ENCODE assay signal across 20 cellular contexts in the genomic region with DNA sequence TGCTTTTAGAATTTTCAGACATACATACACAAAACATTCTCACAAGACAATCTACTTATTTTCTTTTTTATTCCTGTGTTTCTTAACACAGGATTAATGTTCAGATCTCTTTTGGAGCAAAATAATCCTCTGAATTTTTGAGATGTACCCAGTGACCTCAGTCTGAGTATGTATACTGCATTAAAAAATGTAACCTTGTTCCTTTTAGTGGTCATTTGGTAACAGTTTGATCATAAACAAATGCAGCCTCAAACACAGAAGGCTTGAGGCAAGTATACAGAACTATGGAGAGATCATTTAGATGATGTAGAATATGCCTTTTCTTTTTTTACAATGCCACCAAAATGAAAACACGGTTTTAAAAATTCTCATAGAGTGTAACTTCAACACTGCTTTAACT. TPM values are rescaled to one million over a fixed set of nuclear protein-coding genes. Genes with fewer than 3 reads are reported as not detected.
DNase-seq lines count a peak whose midpoint lies in the region; ATAC-seq and TF ChIP-seq lines count a peak whose summit lies in the region.
"Had no signal": no experiment of that assay in that cellular context is flagged by ENCODE, and none has a peak within 500 bp of the region (broad histone marks: within the 10 kb centered on the region; RNA-seq: fewer than 3 reads in every experiment).

No MANE protein-coding gene starts in this region.

- TF ChIP-seq CTCF in WTC11 (IDR thresholded peaks at IDR 0.05) (no peak), fibroblast of villous mesenchyme (IDR thresholded peaks at IDR 0.05; ENCODE audit: insufficient read depth, low read depth, low read length) (no peak), RWPE1 (conservative IDR thresholded peaks at IDR 0.05; ENCODE audit: low read depth) (no peak), A673 (conservative IDR thresholded peaks at IDR 0.05; ENCODE audit: low read depth, low read length) (no peak)

- no peaks in the 10 kb centered on the region for H3K36me3 ChIP-seq in A673 (ENCODE audit: insufficient read depth, low read length, poor library complexity, severe bottlenecking)
- H3K36me3 ChIP-seq: HAP-1, right atrium auricular region had no signal

- no TSS peak for BruUV-seq in A673 (replicated peaks; lab: Mats Ljungman, UMichigan)

- H3K4me1 ChIP-seq in A673 (ENCODE audit: insufficient read depth, low read length, poor library complexity, severe bottlenecking): peaks cover 9% of the 10 kb centered on the region

- H3K4me1 Mint-ChIP-seq in activated naive CD8-positive, alpha-beta T cell (ENCODE audit: low read depth): peaks cover 82% of the 10 kb centered on the region
- peaks cover 89% of the 10 kb centered on the region for H3K4me1 Mint-ChIP-seq in activated naive CD8-positive, alpha-beta T cell treated with anti-CD3 and anti-CD28 coated beads, Interleukin-2, amount 50 U/mL, for 24 hours
- H3K4me1 Mint-ChIP-seq in WTC11: peaks cover 66% of the 10 kb centered on the region

- H3K4me3 ChIP-seq in fibroblast of villous mesenchyme (ENCODE audit: low read depth, low read length) (peak overlapping the region; percentile 87), A673 (ENCODE audit: low read depth, low read length, poor library complexity, severe bottlenecking) (no peak overlapping the region)
- H3K4me3 ChIP-seq: dorsolateral prefrontal cortex, HAP-1, right atrium auricular region had no signal

- ATAC-seq in activated naive CD8-positive, alpha-beta T cell treated with anti-CD3 and anti-CD28 coated beads, Interleukin-2, amount 50 U/mL, for 24 hours: no peak
- ATAC-seq in WTC11: no peak
- ATAC-seq: left cardiac atrium; stimulated activated naive CD8-positive, alpha-beta T cell treated with anti-CD3 and anti-CD28 coated beads, Interleukin-15, amount 100 ng/mL, for 72 hours had no signal

- no peaks in the 10 kb centered on the region for H3K27me3 ChIP-seq in A673 (replicated peaks; ENCODE audit: insufficient read depth, low read depth, low read length, poor library complexity)
- H3K27me3 ChIP-seq: dorsolateral prefrontal cortex, right atrium auricular region had no signal

- H3K36me3 Mint-ChIP-seq in activated naive CD8-positive, alpha-beta T cell: peaks cover 8% of the 10 kb centered on the region
- peaks cover 37% of the 10 kb centered on the region for H3K36me3 Mint-ChIP-seq in activated naive CD8-positive, alpha-beta T cell treated with anti-CD3 and anti-CD28 coated beads, Interleukin-2, amount 50 U/mL, for 24 hours (ENCODE audit: low read depth)
- no peaks in the 10 kb centered on the region for H3K36me3 Mint-ChIP-seq in WTC11

- H3K4me3 Mint-ChIP-seq in activated naive CD8-positive, alpha-beta T cell: peak overlapping the region; percentile 17
- H3K4me3 Mint-ChIP-seq in activated naive CD8-positive, alpha-beta T cell treated with anti-CD3 and anti-CD28 coated beads, Interleukin-2, amount 50 U/mL, for 24 hours: no peak overlapping the region
- no peak overlapping the region for H3K4me3 Mint-ChIP-seq in WTC11
- H3K4me3 Mint-ChIP-seq: activated naive CD4-positive, alpha-beta T cell treated with anti-CD3 and anti-CD28 coated beads, Interleukin-2, amount 10 ng/mL, durations not matched to agents 7 days and 5 days; type B pancreatic cell had no signal

- H3K27ac ChIP-seq in RWPE1 (no peak overlapping the region), A673 (ENCODE audit: low read depth, low read length, poor library complexity, severe bottlenecking) (no peak overlapping the region)
- H3K27ac ChIP-seq: dorsolateral prefrontal cortex, epithelial cell of prostate, right atrium auricular region had no signal

- intact Hi-C loops in A673 (cut with micrococcal nuclease; ENCODE audit: unreplicated experiment): no loop called here

- CTCF ChIA-PET in WTC11 (lab: Charles Lee) (no interaction called here), RWPE1 (lab: Yijun Ruan, JAX) (no interaction called here), A673 (lab: Charles Lee) (no interaction called here)

- POLR2A ChIA-PET in WTC11 (lab: Charles Lee) (no interaction called here), RWPE1 (lab: Yijun Ruan, JAX; ENCODE audit: low non-redundant PET) (no interaction called here), A673 (lab: Charles Lee; ENCODE audit: low non-redundant PET) (no interaction called here)

- no peaks in the 10 kb centered on the region for H3K27me3 Mint-ChIP-seq in activated naive CD8-positive, alpha-beta T cell
- H3K27me3 Mint-ChIP-seq in activated naive CD8-positive, alpha-beta T cell treated with anti-CD3 and anti-CD28 coated beads, Interleukin-2, amount 50 U/mL, for 24 hours: no peaks in the 10 kb centered on the region
- no peaks in the 10 kb centered on the region for H3K27me3 Mint-ChIP-seq in WTC11 (ENCODE audit: low read depth)
- H3K27me3 Mint-ChIP-seq: activated naive CD4-positive, alpha-beta T cell treated with anti-CD3 and anti-CD28 coated beads, Interleukin-2, amount 10 ng/mL, durations not matched to agents 7 days and 5 days; stimulated activated naive CD8-positive, alpha-beta T cell treated with anti-CD3 and anti-CD28 coated beads, Interleukin-15, amount 100 ng/mL, for 72 hours; type B pancreatic cell had no signal

- no peaks in the 10 kb centered on the region for H3K9me3 Mint-ChIP-seq in activated naive CD8-positive, alpha-beta T cell (ENCODE audit: low read depth)
- H3K9me3 Mint-ChIP-seq in activated naive CD8-positive, alpha-beta T cell treated with anti-CD3 and anti-CD28 coated beads, Interleukin-2, amount 50 U/mL, for 24 hours: peaks cover 4% of the 10 kb centered on the region
- H3K9me3 Mint-ChIP-seq in WTC11: no peaks in the 10 kb centered on the region
- H3K9me3 Mint-ChIP-seq: stimulated activated naive CD8-positive, alpha-beta T cell treated with anti-CD3 and anti-CD28 coated beads, Interleukin-15, amount 100 ng/mL, for 72 hours; type B pancreatic cell had no signal

- H3K27ac Mint-ChIP-seq in activated naive CD8-positive, alpha-beta T cell: no peak overlapping the region
- no peak overlapping the region for H3K27ac Mint-ChIP-seq in activated naive CD8-positive, alpha-beta T cell treated with anti-CD3 and anti-CD28 coated beads, Interleukin-2, amount 50 U/mL, for 24 hours
- peak overlapping the region; percentile 9; the same call in 1 of the 2 replicates for H3K27ac Mint-ChIP-seq in WTC11
- H3K27ac Mint-ChIP-seq: type B pancreatic cell had no signal

- H3K9me3 ChIP-seq in A673 (ENCODE audit: low read depth, low read length, poor library complexity, severe bottlenecking): no peaks in the 10 kb centered on the region
- H3K9me3 ChIP-seq: HAP-1, right atrium auricular region had no signal

- no peak for DNase-seq in activated naive CD8-positive, alpha-beta T cell treated with anti-CD3 and anti-CD28 coated beads, Interleukin-2, amount 50 U/mL, for 24 hours
- DNase-seq in WTC11 (ENCODE audit: low spot score): no peak
- no peak for DNase-seq in fibroblast of villous mesenchyme (ENCODE audit: low read depth)
- no peak for DNase-seq in NCI-H1105 (lab: John Stamatoyannopoulos, UW)
- DNase-seq in RWPE1 (ENCODE audit: low spot score): no peak
- DNase-seq in A673 (ENCODE audit: low spot score): no peak
- DNase-seq in CD1c-positive myeloid dendritic cell (ENCODE audit: extremely low spot score): no peak
- DNase-seq: activated CD8-positive, alpha-beta memory T cell treated with anti-CD3 and anti-CD28 coated beads, Interleukin-2, amount 50 U/mL, for 4 hours; activated naive CD4-positive, alpha-beta T cell treated with anti-CD3 and anti-CD28 coated beads, Interleukin-2, amount 10 ng/mL, durations not matched to agents 7 days and 5 days; dorsolateral prefrontal cortex; left cardiac atrium; NCI-H2029 treated with DMSO at 0.1 percent for 48 hours; NCI-H510A treated with DMSO at 0.1 percent for 48 hours; Right ventricle myocardium superior; stimulated activated naive CD8-positive, alpha-beta T cell treated with anti-CD3 and anti-CD28 coated beads, Interleukin-15, amount 100 ng/mL, for 72 hours had no signal

TF ChIP-seq in WTC11, 78 proteins besides CTCF, POLR2A, EP300 and RAD21 (continues in another document):
- TF ChIP-seq USF2 (CRISPR knock-in tag; IDR thresholded peaks at IDR 0.05) (no peak), ZBTB43 (CRISPR knock-in tag; IDR thresholded peaks at IDR 0.05) (no peak), ETV6 (CRISPR knock-in tag; IDR thresholded peaks at IDR 0.05) (no peak)

RNA-seq across cellular contexts. Expression of gene HIF1A, which starts 9.7 kb away (rescaled TPM):
- 146 to 165 TPM (median 153 TPM) in 3 replicates for total RNA-seq in WTC11 (2021)
- total RNA-seq in fibroblast of villous mesenchyme: 395 and 671 TPM in 2 replicates
- 135 and 136 TPM in 2 replicates for total RNA-seq in A673 (2021)

RNA-seq across cellular contexts. Expression of gene SNAPC1, which starts 57.2 kb away (rescaled TPM):
- total RNA-seq in WTC11 (2021) (9.5 to 10.2 TPM (median 10.1 TPM) in 3 replicates), fibroblast of villous mesenchyme (9.3 and 27.2 TPM in 2 replicates), A673 (2021) (11.9 and 13.8 TPM in 2 replicates)
